12 cellular contexts compared by ENCODE assay signal in the genomic region with DNA sequence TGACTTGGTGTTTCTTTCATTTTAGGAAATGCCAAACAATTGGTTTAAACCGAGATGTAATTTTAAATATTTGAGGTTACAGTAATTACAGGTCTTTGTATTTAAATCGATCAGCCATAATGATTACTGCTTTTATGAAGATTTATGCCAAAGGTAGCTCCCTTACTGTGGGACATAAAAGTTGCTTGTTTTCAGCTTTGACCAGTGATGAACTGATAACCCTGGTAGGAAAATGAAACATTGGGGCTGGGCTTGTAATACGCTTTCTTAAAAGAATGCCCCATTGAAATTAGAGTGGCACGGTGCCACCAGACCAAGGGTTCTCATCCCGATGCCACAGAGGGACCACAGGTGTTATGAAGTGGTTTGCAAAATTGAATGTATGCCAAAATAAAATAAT. TPM values are rescaled to one million over a fixed set of nuclear protein-coding genes. Genes with fewer than 3 reads are reported as not detected.
DNase-seq lines count a peak whose midpoint lies in the region; TF ChIP-seq lines count a peak whose summit lies in the region.
"Had no signal": no experiment of that assay in that cellular context is flagged by ENCODE, and none has a peak within 500 bp of the region (broad histone marks: within the 10 kb centered on the region; RNA-seq: fewer than 3 reads in every experiment).

No MANE protein-coding gene starts in this region.

- no peak overlapping the region for H3K27ac Mint-ChIP-seq in immature natural killer cell

- no peaks in the 10 kb centered on the region for H3K9me3 Mint-ChIP-seq in immature natural killer cell
- H3K9me3 Mint-ChIP-seq: activated T-cell treated with anti-CD3 and anti-CD28 coated beads, Interleukin-2, amount 50 U/mL, for 24 hours had no signal

- H3K4me3 ChIP-seq in SJSA1 (no peak overlapping the region), fibroblast of lung (replicated peaks in 1 of 4; ENCODE audit: control extremely low read depth in 1 of 4, insufficient read depth in 1 of 4, low read depth in 3 of 4, low read length in 4 of 4) (peak overlapping the region in 1 of 4 experiments; percentile 23), smooth muscle cell (no peak overlapping the region)
- H3K4me3 ChIP-seq: colonic mucosa had no signal

- peak overlapping the region in 2 of 5 donors; percentile 0 to 49 for H3K4me3 Mint-ChIP-seq in immature natural killer cell
- H3K4me3 Mint-ChIP-seq: activated T-cell treated with anti-CD3 and anti-CD28 coated beads, Interleukin-2, amount 50 U/mL, for 24 hours had no signal

- H3K79me2 ChIP-seq in fibroblast of lung (ENCODE audit: control insufficient read depth, insufficient read depth, low read length) (peaks cover 86% of the 10 kb centered on the region), smooth muscle cell (ENCODE audit: low read depth) (peaks cover 100% of the 10 kb centered on the region)

- peaks cover 74 to 94% of the 10 kb centered on the region in 2 donors for H3K4me1 Mint-ChIP-seq in immature natural killer cell

- H3K27ac ChIP-seq in SJSA1 = peak overlapping the region; percentile 43
- H3K27ac ChIP-seq in fibroblast of lung (ENCODE audit: insufficient read depth, low read length) = peak overlapping the region; percentile 2
- peak overlapping the region; percentile 25 for H3K27ac ChIP-seq in smooth muscle cell (ENCODE audit: low read depth)
- H3K27ac ChIP-seq: colonic mucosa had no signal

- H3K4me1 ChIP-seq in SJSA1 (replicated peaks) (peaks cover 22% of the 10 kb centered on the region), fibroblast of lung (ENCODE audit: control insufficient read depth, extremely low read depth, insufficient read depth, low read length) (peaks cover 12% of the 10 kb centered on the region), smooth muscle cell (ENCODE audit: low read depth) (peaks cover 13% of the 10 kb centered on the region)
- H3K4me1 ChIP-seq: colonic mucosa had no signal

- H2AFZ ChIP-seq in fibroblast of lung (ENCODE audit: low read length) (no peak overlapping the region), smooth muscle cell (ENCODE audit: low read depth) (no peak overlapping the region)

- H3F3A ChIP-seq in smooth muscle cell (ENCODE audit: low read depth) = peaks cover 8% of the 10 kb centered on the region

- H3K4me2 ChIP-seq in fibroblast of lung (ENCODE audit: extremely low read depth, insufficient read depth, low read length) (no peak overlapping the region), smooth muscle cell (peak overlapping the region; percentile 12)

- no peaks in the 10 kb centered on the region for H3K27me3 ChIP-seq in SJSA1 (replicated peaks)
- no peaks in the 10 kb centered on the region for H3K27me3 ChIP-seq in fibroblast of lung (ENCODE audit: control insufficient read depth, insufficient read depth, low read length)
- H3K27me3 ChIP-seq in smooth muscle cell (ENCODE audit: low read depth) = no peaks in the 10 kb centered on the region
- H3K27me3 ChIP-seq: colonic mucosa had no signal

- no peaks in the 10 kb centered on the region for H3K9me3 ChIP-seq in SJSA1 (replicated peaks)
- H3K9me3 ChIP-seq in fibroblast of lung (ENCODE audit: control insufficient read depth, insufficient read depth, low read depth, low read length) = no peaks in the 10 kb centered on the region
- H3K9me3 ChIP-seq in smooth muscle cell (replicated peaks; ENCODE audit: low read depth) = no peaks in the 10 kb centered on the region
- H3K9me3 ChIP-seq: colonic mucosa had no signal

- DNase-seq in HT-29 (ENCODE audit: low spot score) = peak; percentile 45
- DNase-seq in SJSA1 (ENCODE audit: low read depth in 1 of 2, low spot score in 2 of 2) = no peak
- DNase-seq in fibroblast of lung (ENCODE audit: low read depth in 2 of 2) = no peak
- DNase-seq in smooth muscle cell (lab: John Stamatoyannopoulos, UW; ENCODE audit: unreplicated experiment) = no peak
- DNase-seq in HPDE6-E6E7 (ENCODE audit: extremely low spot score) = no peak
- no peak for DNase-seq in HuH-7.5 (ENCODE audit: low spot score)
- no peak for DNase-seq in NCI-H526 (lab: John Stamatoyannopoulos, UW)
- DNase-seq in immature natural killer cell = no peak
- DNase-seq: activated T-cell treated with anti-CD3 and anti-CD28 coated beads, Interleukin-2, amount 50 U/mL, for 24 hours; colonic mucosa; NCI-H510A; T1000 had no signal

- 86% methylated on average over 5 of the region's 5 CpGs for whole genome bisulfite sequencing in smooth muscle cell (ENCODE audit: low lambda C conversion rate)

- TF ChIP-seq CTCF in fibroblast of lung (conservative IDR thresholded peaks at IDR 0.05 in 1 of 2, IDR thresholded peaks at IDR 0.05 in 1 of 2; ENCODE audit: low read depth in 1 of 2, low read length in 2 of 2) (no peak), smooth muscle cell (IDR thresholded peaks at IDR 0.05; ENCODE audit: borderline replicate concordance, insufficient read depth, poor library complexity, severe bottlenecking) (no peak)

- H3K27me3 Mint-ChIP-seq in immature natural killer cell (ENCODE audit: low read depth in 3 of 3) = no peaks in the 10 kb centered on the region
- H3K27me3 Mint-ChIP-seq: activated T-cell treated with anti-CD3 and anti-CD28 coated beads, Interleukin-2, amount 50 U/mL, for 24 hours had no signal

- H3K36me3 ChIP-seq in SJSA1 (peaks cover 54% of the 10 kb centered on the region), fibroblast of lung (ENCODE audit: control insufficient read depth, insufficient read depth, low read length) (no peaks in the 10 kb centered on the region), smooth muscle cell (ENCODE audit: low read depth) (no peaks in the 10 kb centered on the region)
- H3K36me3 ChIP-seq: colonic mucosa had no signal

- peaks cover 0 to 3% (median 3%) of the 10 kb centered on the region in 3 donors for H3K36me3 Mint-ChIP-seq in immature natural killer cell

- H4K20me1 ChIP-seq in fibroblast of lung (ENCODE audit: control insufficient read depth, extremely low read depth, insufficient read depth, low read length) = no peaks in the 10 kb centered on the region
- peaks cover 100% of the 10 kb centered on the region for H4K20me1 ChIP-seq in smooth muscle cell (ENCODE audit: low read depth)

- H3K9ac ChIP-seq in fibroblast of lung (ENCODE audit: insufficient read depth, low read length) (no peak overlapping the region), smooth muscle cell (ENCODE audit: low read depth) (no peak overlapping the region)

RNA-seq across cellular contexts. Expression of a gene that starts 7.3 kb away (rescaled TPM):
- total RNA-seq in HT-29 (2014; rRNA removed; shearing (Covaris generic)) = 11.6 and 14.8 TPM in 2 replicates
- total RNA-seq in SJSA1 (2014; rRNA removed; shearing (Covaris generic)) = 17.1 and 26.8 TPM in 2 replicates
- total RNA-seq in fibroblast of lung (37.0 and 49.4 TPM in 2 replicates), smooth muscle cell (30.3 and 35.7 TPM in 2 replicates)
- polyA plus RNA-seq in fibroblast of lung (51.5 and 52.2 TPM in 2 replicates), smooth muscle cell (14.6 and 26.0 TPM in 2 replicates), immature natural killer cell (10 to 100 TPM in 1 of 3 donors, 1 to 10 TPM in 2; 3.6 to 10.1 (median 3.9) TPM)
- 26.1 and 34.4 TPM in 2 replicates for polyA plus RNA-seq in fibroblast of lung (2012)
- 63.7 and 65.6 TPM in 2 replicates for polyA minus RNA-seq in fibroblast of lung (ENCODE audit: low replicate concordance)
